Comparison of ENCODE assay signal across 17 cellular contexts in the genomic region with DNA sequence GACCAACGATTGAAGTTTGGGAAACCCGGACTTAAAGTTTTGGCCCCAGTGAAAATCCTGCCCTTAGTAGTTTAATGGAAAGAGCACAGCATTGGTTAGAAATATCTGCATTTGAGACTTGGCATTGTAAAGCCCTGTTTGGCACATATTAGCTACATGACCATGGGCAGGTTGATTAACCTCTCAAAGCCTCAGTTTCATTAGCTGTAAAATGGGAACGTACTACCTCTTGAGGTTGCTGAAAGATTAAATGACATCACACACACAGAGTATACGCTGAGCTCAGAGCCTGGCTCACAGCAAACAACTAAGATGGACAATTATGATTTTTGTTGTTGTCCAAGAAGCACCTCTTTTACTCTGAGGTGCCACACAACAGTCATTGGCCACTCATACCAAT.
"Had no signal": no experiment of that assay in that cellular context is flagged by ENCODE, and none has a peak within 500 bp of the region (broad histone marks: within the 10 kb centered on the region; RNA-seq: fewer than 3 reads in every experiment).

No MANE protein-coding gene starts in this region.

- H3K27me3 ChIP-seq: thyroid gland had no signal

- DNase-seq: effector memory CD4-positive, alpha-beta T cell; foreskin fibroblast; immature natural killer cell; left ventricle myocardium superior; mesenchymal stem cell; midbrain; naive thymus-derived CD4-positive, alpha-beta T cell; nephron progenitor cell; psoas muscle; retina; stimulated activated CD4-positive, alpha-beta T cell treated with anti-CD3 and anti-CD28 coated beads, Interleukin-2, amount 100 ng/mL, for 48 hours; stimulated activated naive CD4-positive, alpha-beta T cell treated with Interleukin-2 at 50 U/mL for 16 hours; thyroid gland had no signal

- H3K36me3 ChIP-seq: thyroid gland had no signal

- H3K9me3 ChIP-seq: thyroid gland had no signal

- H3K27ac ChIP-seq: psoas muscle, thyroid gland had no signal

- H3K4me1 ChIP-seq: psoas muscle had no signal

- H3K4me3 ChIP-seq: lung, psoas muscle, skin epidermis, thyroid gland had no signal

- ATAC-seq: esophagus mucosa; naive thymus-derived CD4-positive, alpha-beta T cell; sciatic nerve had no signal
